Comparison of ENCODE assay signal across 27 cellular contexts in genomic region chr18:54984908-54985307, GRCh38.
"Had no signal": no experiment of that assay in that cellular context is flagged by ENCODE, and none has a peak within 500 bp of the region (broad histone marks: within the 10 kb centered on the region; RNA-seq: fewer than 3 reads in every experiment).

No MANE protein-coding gene starts in this region.

- H3K36me3 Mint-ChIP-seq: stimulated activated effector memory CD8-positive, alpha-beta T cell treated with anti-CD3 and anti-CD28 coated beads, Interleukin-12 subunit alpha, Interleukin-12 subunit beta, amount 100 ng/mL, for 72 hours; stimulated activated naive B cell treated with anti-CD40 and anti-IgM and Interleukin-4, amounts not matched to agents 10 μg/mL and 1 μg/mL and 100 μg/mL, for 72 hours; type B pancreatic cell had no signal

- H3K4me3 Mint-ChIP-seq: stimulated activated effector memory CD8-positive, alpha-beta T cell treated with anti-CD3 and anti-CD28 coated beads, Interleukin-12 subunit alpha, Interleukin-12 subunit beta, amount 100 ng/mL, for 72 hours; stimulated activated naive B cell treated with anti-CD40 and anti-IgM and Interleukin-4, amounts not matched to agents 10 μg/mL and 1 μg/mL and 100 μg/mL, for 72 hours; stimulated activated naive CD8-positive, alpha-beta T cell treated with anti-CD3 and anti-CD28 coated beads, Interleukin-15, amount 100 ng/mL, for 72 hours; stimulated activated naive CD8-positive, alpha-beta T cell treated with anti-CD3 and anti-CD28 coated beads, Interleukin-15, Interleukin-2, amounts not matched to agents 100 ng/mL and 50 ng/mL, for 24 hours; type B pancreatic cell had no signal

- H3K9me3 ChIP-seq: stomach, suprapubic skin, testis, thoracic aorta, thyroid gland, tibial artery, tibial nerve, transverse colon, upper lobe of left lung, upper lobe of right lung, uterus, vagina had no signal

- DNase-seq: stimulated activated CD4-positive, alpha-beta T cell treated with anti-CD3 and anti-CD28 coated beads, Interleukin-2, amount 100 ng/mL, for 48 hours; stimulated activated CD4-positive, alpha-beta T cell treated with anti-CD3 and anti-CD28 coated beads, Interleukin-4, amount 100 ng/mL, for 1 hour; stimulated activated CD4-positive, alpha-beta T cell treated with anti-CD3 and anti-CD28 coated beads, Interleukin-4, amount 100 ng/mL, for 24 hours; stimulated activated CD4-positive, alpha-beta T cell treated with anti-CD3 and anti-CD28 coated beads, Interleukin-4, amount 100 ng/mL, for 4 hours; stimulated activated CD8-positive, alpha-beta memory T cell treated with anti-CD3 and anti-CD28 coated beads, Interleukin-4, amount 100 ng/mL, for 48 hours; stimulated activated naive B cell treated with anti-CD40 and anti-IgM and Interleukin-4, amounts not matched to agents 10 μg/mL and 1 μg/mL and 100 μg/mL, for 72 hours; stimulated activated naive CD4-positive, alpha-beta T cell; stimulated activated naive CD4-positive, alpha-beta T cell treated with Interleukin-2 at 50 U/mL for 16 hours; stimulated activated naive CD8-positive, alpha-beta T cell treated with anti-CD3 and anti-CD28 coated beads, Interleukin-15, amount 100 ng/mL, for 72 hours; stimulated activated naive CD8-positive, alpha-beta T cell treated with anti-CD3 and anti-CD28 coated beads, Interleukin-15, Interleukin-2, amounts not matched to agents 100 U/mL and 50 U/mL, for 24 hours; stomach; substantia nigra; testis; thyroid gland; tibial artery; transverse colon; trophoblast cell; upper lobe of left lung; upper lobe of right lung; uterus had no signal

- H3K4me1 Mint-ChIP-seq: stimulated activated effector memory CD8-positive, alpha-beta T cell treated with anti-CD3 and anti-CD28 coated beads, Interleukin-12 subunit alpha, Interleukin-12 subunit beta, amount 100 ng/mL, for 72 hours; stimulated activated naive CD8-positive, alpha-beta T cell treated with anti-CD3 and anti-CD28 coated beads, Interleukin-15, amount 100 ng/mL, for 72 hours had no signal

- H3K4me1 ChIP-seq: stomach, suprapubic skin, testis, thyroid gland, tibial artery, tibial nerve, transverse colon, upper lobe of left lung, upper lobe of right lung, uterus, vagina had no signal

- H3K27me3 ChIP-seq: stomach, suprapubic skin, testis, thyroid gland, tibial artery, tibial nerve, transverse colon, upper lobe of left lung, upper lobe of right lung, uterus, vagina had no signal

- ATAC-seq: stimulated activated effector memory CD8-positive, alpha-beta T cell treated with anti-CD3 and anti-CD28 coated beads, Interleukin-12 subunit alpha, Interleukin-12 subunit beta, amount 100 ng/mL, for 72 hours; stimulated activated naive B cell treated with anti-CD40 and anti-IgM and Interleukin-4, amounts not matched to agents 10 μg/mL and 1 μg/mL and 100 μg/mL, for 72 hours; stimulated activated naive CD8-positive, alpha-beta T cell treated with anti-CD3 and anti-CD28 coated beads, Interleukin-15, amount 100 ng/mL, for 72 hours; stimulated activated naive CD8-positive, alpha-beta T cell treated with anti-CD3 and anti-CD28 coated beads, Interleukin-15, Interleukin-2, amounts not matched to agents 100 U/mL and 50 U/mL, for 24 hours; upper lobe of right lung had no signal

- H3K36me3 ChIP-seq: stomach, suprapubic skin, thoracic aorta, thyroid gland, tibial artery, tibial nerve, transverse colon, upper lobe of left lung, upper lobe of right lung, uterus, vagina had no signal

- H3K9me3 Mint-ChIP-seq: stimulated activated effector memory CD8-positive, alpha-beta T cell treated with anti-CD3 and anti-CD28 coated beads, Interleukin-12 subunit alpha, Interleukin-12 subunit beta, amount 100 ng/mL, for 72 hours; stimulated activated naive CD8-positive, alpha-beta T cell treated with anti-CD3 and anti-CD28 coated beads, Interleukin-15, amount 100 ng/mL, for 72 hours; stimulated activated naive CD8-positive, alpha-beta T cell treated with anti-CD3 and anti-CD28 coated beads, Interleukin-15, Interleukin-2, amounts not matched to agents 100 ng/mL and 50 ng/mL, for 24 hours; type B pancreatic cell had no signal

- H3K27ac Mint-ChIP-seq: stimulated activated effector memory CD8-positive, alpha-beta T cell treated with anti-CD3 and anti-CD28 coated beads, Interleukin-12 subunit alpha, Interleukin-12 subunit beta, amount 100 ng/mL, for 72 hours; stimulated activated naive B cell treated with anti-CD40 and anti-IgM and Interleukin-4, amounts not matched to agents 10 μg/mL and 1 μg/mL and 100 μg/mL, for 72 hours; stimulated activated naive CD8-positive, alpha-beta T cell treated with anti-CD3 and anti-CD28 coated beads, Interleukin-15, amount 100 ng/mL, for 72 hours; stimulated activated naive CD8-positive, alpha-beta T cell treated with anti-CD3 and anti-CD28 coated beads, Interleukin-15, Interleukin-2, amounts not matched to agents 100 ng/mL and 50 ng/mL, for 24 hours; type B pancreatic cell had no signal

- H3K27ac ChIP-seq: stomach, suprapubic skin, testis, thoracic aorta, thyroid gland, tibial artery, tibial nerve, transverse colon, upper lobe of left lung, upper lobe of right lung, uterus, vagina had no signal

- H3K27me3 Mint-ChIP-seq: stimulated activated naive CD8-positive, alpha-beta T cell treated with anti-CD3 and anti-CD28 coated beads, Interleukin-15, amount 100 ng/mL, for 72 hours; stimulated activated naive CD8-positive, alpha-beta T cell treated with anti-CD3 and anti-CD28 coated beads, Interleukin-15, Interleukin-2, amounts not matched to agents 100 ng/mL and 50 ng/mL, for 24 hours had no signal

- H3K4me3 ChIP-seq: stomach, suprapubic skin, testis, thoracic aorta, thyroid gland, tibial artery, tibial nerve, transverse colon, upper lobe of left lung, upper lobe of right lung, uterus, vagina had no signal
